ENCODE assay signal across 25 cellular contexts in the genomic region with DNA sequence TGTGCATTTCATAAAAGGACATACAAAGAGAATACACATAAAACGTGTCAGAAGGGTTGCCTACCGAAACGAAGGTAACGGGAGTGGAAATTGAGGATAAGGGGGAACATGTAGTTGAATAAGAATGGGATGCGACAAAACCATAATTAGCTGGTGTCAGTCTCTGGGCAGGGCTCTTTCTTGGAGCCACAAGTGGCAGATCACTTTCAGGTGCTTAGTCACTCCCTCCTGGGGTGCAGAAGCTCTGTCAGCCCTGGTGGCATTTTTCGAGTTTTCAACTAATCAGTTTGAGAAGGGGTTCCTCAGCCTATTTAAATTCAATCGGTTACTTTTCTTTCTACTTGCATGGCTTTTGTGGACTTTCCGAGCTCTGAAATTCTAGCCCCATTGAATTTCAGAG.
"Had no signal": no experiment of that assay in that cellular context is flagged by ENCODE, and none has a peak within 500 bp of the region (broad histone marks: within the 10 kb centered on the region; RNA-seq: fewer than 3 reads in every experiment).

No MANE protein-coding gene starts in this region.

- H3K27ac ChIP-seq: gastrocnemius medialis, left lung, ovary, psoas muscle, sigmoid colon, stomach, thyroid gland, vagina had no signal

- FAIRE-seq: islet of Langerhans had no signal

- H3K27ac Mint-ChIP-seq: effector memory CD8-positive, alpha-beta T cell; naive thymus-derived CD4-positive, alpha-beta T cell; nephron; stimulated activated effector memory CD8-positive, alpha-beta T cell treated with anti-CD3 and anti-CD28 coated beads, Interleukin-12 subunit alpha, Interleukin-12 subunit beta, amount 100 ng/mL, for 72 hours had no signal

- H3K9me3 Mint-ChIP-seq: effector memory CD8-positive, alpha-beta T cell; nephron; stimulated activated effector memory CD8-positive, alpha-beta T cell treated with anti-CD3 and anti-CD28 coated beads, Interleukin-12 subunit alpha, Interleukin-12 subunit beta, amount 100 ng/mL, for 72 hours had no signal

- H3K4me1 Mint-ChIP-seq: nephron; stimulated activated effector memory CD8-positive, alpha-beta T cell treated with anti-CD3 and anti-CD28 coated beads, Interleukin-12 subunit alpha, Interleukin-12 subunit beta, amount 100 ng/mL, for 72 hours had no signal

- H3K4me3 Mint-ChIP-seq: effector memory CD8-positive, alpha-beta T cell; naive thymus-derived CD4-positive, alpha-beta T cell; nephron; stimulated activated effector memory CD8-positive, alpha-beta T cell treated with anti-CD3 and anti-CD28 coated beads, Interleukin-12 subunit alpha, Interleukin-12 subunit beta, amount 100 ng/mL, for 72 hours had no signal

- H3K36me3 ChIP-seq: gastrocnemius medialis, left lung, ovary, sigmoid colon, stomach, thyroid gland, vagina had no signal

- H3K4me3 ChIP-seq: gastrocnemius medialis, left lung, ovary, psoas muscle, sigmoid colon, stomach, thyroid gland, vagina had no signal

- DNase-seq: cortex of kidney; effector memory CD8-positive, alpha-beta T cell; foreskin fibroblast; gastrocnemius medialis; head of caudate nucleus; left cardiac atrium; left lung; mesenchymal stem cell; midbrain; naive thymus-derived CD4-positive, alpha-beta T cell; occipital lobe; ovary; psoas muscle; right cardiac atrium; sigmoid colon; stimulated activated CD4-positive, alpha-beta T cell treated with anti-CD3 and anti-CD28 coated beads, Interleukin-2, amount 100 ng/mL, for 24 hours; stimulated activated CD4-positive, alpha-beta T cell treated with anti-CD3 and anti-CD28 coated beads, Interleukin-4, amount 100 ng/mL, for 24 hours; stimulated activated naive CD4-positive, alpha-beta T cell treated with Interleukin-2 at 50 U/mL for 16 hours; stomach; thyroid gland; trophoblast cell had no signal

- H3K9me3 ChIP-seq: gastrocnemius medialis, left lung, ovary, psoas muscle, sigmoid colon, stomach, thyroid gland, vagina had no signal

- H3K4me1 ChIP-seq: gastrocnemius medialis, left lung, psoas muscle, sigmoid colon, stomach, thyroid gland, vagina had no signal

- ATAC-seq: effector memory CD8-positive, alpha-beta T cell; gastrocnemius medialis; left cardiac atrium; left lung; naive thymus-derived CD4-positive, alpha-beta T cell; psoas muscle; right cardiac atrium; stimulated activated effector memory CD8-positive, alpha-beta T cell treated with anti-CD3 and anti-CD28 coated beads, Interleukin-12 subunit alpha, Interleukin-12 subunit beta, amount 100 ng/mL, for 72 hours had no signal

- H3K27me3 ChIP-seq: ovary, sigmoid colon, thyroid gland, vagina had no signal

- H3K36me3 Mint-ChIP-seq: naive thymus-derived CD4-positive, alpha-beta T cell; stimulated activated effector memory CD8-positive, alpha-beta T cell treated with anti-CD3 and anti-CD28 coated beads, Interleukin-12 subunit alpha, Interleukin-12 subunit beta, amount 100 ng/mL, for 72 hours had no signal
